In genomic region chr17:48541036-48541573, GRCh38 we compare ENCODE assay signal across 7 cellular contexts. TPM values are rescaled to one million over a fixed set of nuclear protein-coding genes. Genes with fewer than 3 reads are reported as not detected.
DNase-seq lines count a peak whose midpoint lies in the region; TF ChIP-seq lines count a peak whose summit lies in the region.
"Had no signal": no experiment of that assay in that cellular context is flagged by ENCODE, and none has a peak within 500 bp of the region (broad histone marks: within the 10 kb centered on the region; RNA-seq: fewer than 3 reads in every experiment).

No MANE protein-coding gene starts in this region.

- peaks cover 22% of the 10 kb centered on the region for H3K4me1 Mint-ChIP-seq in activated CD4-positive, alpha-beta T cell treated with anti-CD3 and anti-CD28 coated beads, Interleukin-2, amount 10 ng/mL, durations not matched to agents 7 days and 5 days

- H3K4me3 ChIP-seq in iPS DF 6.9 (ENCODE audit: low read length): peak overlapping the region; percentile 25; the same call in 1 of the 2 replicates
- H3K4me3 ChIP-seq in tibial nerve: peak overlapping the region; percentile 51 to 66 (median 59)

- H3K9me3 ChIP-seq in iPS DF 6.9 (ENCODE audit: control insufficient read depth, insufficient read depth, low read length) (no peaks in the 10 kb centered on the region), tibial nerve (no peaks in the 10 kb centered on the region)

- no peak for DNase-seq in activated CD4-positive, alpha-beta T cell treated with anti-CD3 and anti-CD28 coated beads, Interleukin-2, amount 10 ng/mL, durations not matched to agents 7 days and 5 days
- no peak for DNase-seq in activated CD4-positive, alpha-beta T cell treated with anti-CD3 and anti-CD28 coated beads for 48 hours
- DNase-seq in iPS DF 6.9 (ENCODE audit: low read depth, low spot score) (no peak), tibial nerve (ENCODE audit: low spot score in 2 of 2) (no peak), foreskin melanocyte (no peak), DMS 273 (lab: John Stamatoyannopoulos, UW; ENCODE audit: unreplicated experiment) (no peak)

- CTCF ChIA-PET in activated CD4-positive, alpha-beta T cell treated with anti-CD3 and anti-CD28 coated beads, Interleukin-2, amount 10 ng/mL, durations not matched to agents 7 days and 5 days (lab: Charles Lee): interaction anchor here (0.8 to 1.3 kb wide), 3 partner anchors 21 to 105 kb away, joined by 3 to 6 read pairs (median 5); no protein-coding TSS in a partner anchor

- H3K4me1 ChIP-seq in iPS DF 6.9 (ENCODE audit: control insufficient read depth, insufficient read depth, low read length) (peaks cover 3% of the 10 kb centered on the region), tibial nerve (peaks cover 0 to 23% (median 2%) of the 10 kb centered on the region in 4 donors)

- WGBS in iPS DF 6.9 (ENCODE audit: insufficient coverage, insufficient read length): no CpG with 5 or more reads among the region's 12 CpGs
- 33 to 35% methylated on average over 12 of the region's 12 CpGs for WGBS in tibial nerve, 2 donors

- H3K27me3 Mint-ChIP-seq in activated CD4-positive, alpha-beta T cell treated with anti-CD3 and anti-CD28 coated beads, Interleukin-2, amount 10 ng/mL, durations not matched to agents 7 days and 5 days: peaks cover 66% of the 10 kb centered on the region

- peak overlapping the region; percentile 71 for H3K4me3 Mint-ChIP-seq in activated CD4-positive, alpha-beta T cell treated with anti-CD3 and anti-CD28 coated beads, Interleukin-2, amount 10 ng/mL, durations not matched to agents 7 days and 5 days

- no peak for TF ChIP-seq POLR2A in tibial nerve (IDR thresholded peaks at IDR 0.05)

- TF ChIP-seq CTCF in tibial nerve (IDR thresholded peaks at IDR 0.05): no peak

- peaks cover 7% of the 10 kb centered on the region for H3K36me3 Mint-ChIP-seq in activated CD4-positive, alpha-beta T cell treated with anti-CD3 and anti-CD28 coated beads, Interleukin-2, amount 10 ng/mL, durations not matched to agents 7 days and 5 days (ENCODE audit: low read depth)

- POLR2A ChIA-PET in activated CD4-positive, alpha-beta T cell treated with anti-CD3 and anti-CD28 coated beads, Interleukin-2, amount 10 ng/mL, durations not matched to agents 7 days and 5 days (lab: Charles Lee): no interaction called here

- TF ChIP-seq EP300 in tibial nerve (IDR thresholded peaks at IDR 0.05): no peak

- H3K9me3 Mint-ChIP-seq in activated CD4-positive, alpha-beta T cell treated with anti-CD3 and anti-CD28 coated beads, Interleukin-2, amount 10 ng/mL, durations not matched to agents 7 days and 5 days: no peaks in the 10 kb centered on the region

- peaks cover 57% of the 10 kb centered on the region for H3K27me3 ChIP-seq in iPS DF 6.9 (ENCODE audit: control insufficient read depth, insufficient read depth, low read length)
- H3K27me3 ChIP-seq in tibial nerve: peaks cover 0 to 46% of the 10 kb centered on the region in 2 donors

- H3K36me3 ChIP-seq in iPS DF 6.9 (ENCODE audit: control insufficient read depth, insufficient read depth, low read length) (no peaks in the 10 kb centered on the region), tibial nerve (no peaks in the 10 kb centered on the region)

- H3K27ac ChIP-seq in iPS DF 6.9 (ENCODE audit: low read length) (no peak overlapping the region), tibial nerve (peak overlapping the region; percentile 89 to 96 (median 92))

- H3K27ac Mint-ChIP-seq in activated CD4-positive, alpha-beta T cell treated with anti-CD3 and anti-CD28 coated beads, Interleukin-2, amount 10 ng/mL, durations not matched to agents 7 days and 5 days: peak overlapping the region; percentile 91

RNA-seq across cellular contexts. Expression of gene HOXB2, which starts 3.8 kb away (rescaled TPM):
- total RNA-seq in activated CD4-positive, alpha-beta T cell treated with anti-CD3 and anti-CD28 coated beads, Interleukin-2, amount 10 ng/mL, durations not matched to agents 7 days and 5 days: 1 to 10 TPM; 3.4 to 4.7 TPM
- 10 to 100 TPM in 3 of 4 donors, 1 to 10 TPM in 1; 6.9 to 29.3 (median 19.2) TPM for total RNA-seq in tibial nerve

RNA-seq across cellular contexts. Expression of gene HOXB1, which starts 10.3 kb away (rescaled TPM):
- total RNA-seq in activated CD4-positive, alpha-beta T cell treated with anti-CD3 and anti-CD28 coated beads, Interleukin-2, amount 10 ng/mL, durations not matched to agents 7 days and 5 days: not detected
- not detected for total RNA-seq in tibial nerve
- total RNA-seq: M059J had no signal

RNA-seq across cellular contexts. Expression of gene HOXB4, which starts 37.0 kb away (rescaled TPM):
- total RNA-seq in activated CD4-positive, alpha-beta T cell treated with anti-CD3 and anti-CD28 coated beads, Interleukin-2, amount 10 ng/mL, durations not matched to agents 7 days and 5 days: 1 to 10 TPM; 3.3 to 3.6 TPM
- 1 to 10 TPM; 1.2 to 3.5 (median 2.0) TPM for total RNA-seq in tibial nerve

RNA-seq across cellular contexts. Expression of gene HOXB3, which starts 48.9 kb away (rescaled TPM):
- total RNA-seq in activated CD4-positive, alpha-beta T cell treated with anti-CD3 and anti-CD28 coated beads, Interleukin-2, amount 10 ng/mL, durations not matched to agents 7 days and 5 days: 1 to 10 TPM; 3.1 to 4.5 TPM
- total RNA-seq in tibial nerve: 10 to 100 TPM in 2 of 4 donors, 1 to 10 TPM in 2; 3.7 to 14.1 (median 9.4) TPM

RNA-seq across cellular contexts. Expression of gene HOXB5, which starts 52.5 kb away (rescaled TPM):
- not detected for total RNA-seq in activated CD4-positive, alpha-beta T cell treated with anti-CD3 and anti-CD28 coated beads, Interleukin-2, amount 10 ng/mL, durations not matched to agents 7 days and 5 days
- 1 to 10 TPM in 2 of 4 donors, not detected in 2; 1.6 to 1.8 TPM for total RNA-seq in tibial nerve
